In genomic region chr4:53905935-53906377, GRCh38 we compare ENCODE assay signal across 1 cellular context.
A peak's percentile ranks its signal among the peaks of the same experiment; 100 is the strongest.
TF ChIP-seq lines count a peak whose summit lies in the region.

No MANE protein-coding gene starts in this region.

TF ChIP-seq in H1, 55 proteins besides CTCF, POLR2A, EP300 and RAD21 (continued from another document):
- TF ChIP-seq CHD7 (IDR thresholded peaks at IDR 0.05; ENCODE audit: insufficient replicate concordance, low read length) (peak; percentile 100), SIX5 (IDR thresholded peaks at IDR 0.05; ENCODE audit: low read depth, low read length) (no peak), GABPA (IDR thresholded peaks at IDR 0.05; ENCODE audit: borderline replicate concordance, insufficient read depth, low read length) (no peak), SP2 (IDR thresholded peaks at IDR 0.05; ENCODE audit: low read length) (no peak), BRCA1 (IDR thresholded peaks at IDR 0.05; ENCODE audit: low read depth, low read length) (no peak), TBP (IDR thresholded peaks at IDR 0.05; ENCODE audit: low read depth, low read length) (peak; percentile 17; the same call in 1 of the 2 replicates)
